In the genomic region with DNA sequence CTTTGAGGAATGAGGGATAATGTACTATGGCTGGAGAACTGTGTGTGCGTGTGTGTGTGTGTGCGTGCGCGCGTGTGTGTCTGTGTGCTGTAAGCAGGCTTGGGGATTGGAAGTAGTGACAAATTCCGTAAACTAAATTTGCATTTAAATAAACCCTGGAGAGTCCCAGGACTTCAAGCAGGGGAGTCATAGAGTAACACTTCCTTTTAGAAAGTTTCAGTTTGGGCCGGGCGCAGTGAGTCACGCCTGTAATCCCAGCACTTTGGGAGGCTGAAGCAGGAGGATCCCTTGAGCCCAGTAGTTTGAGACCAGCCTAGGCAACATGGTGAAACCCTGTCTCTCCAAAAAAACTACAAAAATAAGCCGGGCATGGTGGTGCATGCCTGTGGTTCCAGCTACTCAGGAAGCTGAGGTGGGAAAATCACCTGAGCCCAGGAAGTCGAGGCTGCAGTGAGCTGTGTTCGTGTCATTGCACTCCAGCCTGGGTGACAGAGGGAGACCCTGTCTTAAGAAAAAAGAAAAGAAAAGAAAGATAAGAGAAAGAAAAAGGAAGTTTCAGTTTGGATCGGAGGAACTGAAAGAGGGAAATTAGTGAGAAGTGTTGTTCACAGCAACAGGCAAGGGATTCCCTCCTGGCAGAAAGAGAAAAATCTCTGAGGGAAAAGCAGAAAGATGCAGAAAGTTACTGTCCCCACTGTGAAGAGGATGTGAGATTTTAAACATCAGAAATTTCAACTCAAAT, we compare ENCODE assay signal across 8 cellular contexts.
A peak's percentile ranks its signal among the peaks of the same experiment; 100 is the strongest.
DNase-seq lines count a peak whose midpoint lies in the region; ATAC-seq and FAIRE-seq lines count a peak whose summit lies in the region.
"Had no signal": no experiment of that assay in that cellular context is flagged by ENCODE, and none has a peak within 500 bp of the region (broad histone marks: within the 10 kb centered on the region; RNA-seq: fewer than 3 reads in every experiment).

No MANE protein-coding gene starts in this region.

- no peak overlapping the region for H3K4me3 ChIP-seq in MG63

- H3K36me3 Mint-ChIP-seq in stimulated activated naive B cell treated with anti-CD40 and anti-IgM and Interleukin-4, amounts not matched to agents 10 μg/mL and 1 μg/mL and 100 μg/mL, for 72 hours, result no peaks in the 10 kb centered on the region
- H3K36me3 Mint-ChIP-seq in activated naive CD8-positive, alpha-beta T cell treated with anti-CD3 and anti-CD28 coated beads, Interleukin-2, amount 50 U/mL, for 24 hours (ENCODE audit: low read depth), result no peaks in the 10 kb centered on the region

- H3K9me3 Mint-ChIP-seq in stimulated activated naive B cell treated with anti-CD40 and anti-IgM and Interleukin-4, amounts not matched to agents 10 μg/mL and 1 μg/mL and 100 μg/mL, for 72 hours, result peaks cover 2 to 4% of the 10 kb centered on the region in 2 donors
- H3K9me3 Mint-ChIP-seq in activated naive CD8-positive, alpha-beta T cell treated with anti-CD3 and anti-CD28 coated beads, Interleukin-2, amount 50 U/mL, for 24 hours, result no peaks in the 10 kb centered on the region

- H3K9me3 ChIP-seq in MG63, result no peaks in the 10 kb centered on the region; the same call in 1 of the 2 replicates

- H3K4me1 Mint-ChIP-seq in stimulated activated naive B cell treated with anti-CD40 and anti-IgM and Interleukin-4, amounts not matched to agents 10 μg/mL and 1 μg/mL and 100 μg/mL, for 72 hours, result peaks cover 14 to 21% of the 10 kb centered on the region in 2 donors
- no peaks in the 10 kb centered on the region for H3K4me1 Mint-ChIP-seq in activated naive CD8-positive, alpha-beta T cell treated with anti-CD3 and anti-CD28 coated beads, Interleukin-2, amount 50 U/mL, for 24 hours

- no peak for DNase-seq in GM19239 (ENCODE audit: insufficient read length, low spot score)
- peak; percentile 5 for DNase-seq in MG63
- DNase-seq in stimulated activated naive B cell treated with anti-CD40 and anti-IgM and Interleukin-4, amounts not matched to agents 10 μg/mL and 1 μg/mL and 100 μg/mL, for 72 hours, result peak; percentile 27
- no peak for DNase-seq in effector CD8-positive, alpha-beta T cell (lab: John Stamatoyannopoulos, UW)
- DNase-seq in epidermal melanocyte (ENCODE audit: insufficient read length, low spot score), result no peak
- DNase-seq in activated naive CD8-positive, alpha-beta T cell treated with anti-CD3 and anti-CD28 coated beads, Interleukin-2, amount 50 U/mL, for 24 hours, result no peak
- DNase-seq: activated CD8-positive, alpha-beta memory T cell treated with anti-CD3 and anti-CD28 coated beads, Interleukin-2, amount 50 U/mL, for 4 hours had no signal

- peaks cover 0 to 6% of the 10 kb centered on the region in 2 donors for H3K27me3 Mint-ChIP-seq in stimulated activated naive B cell treated with anti-CD40 and anti-IgM and Interleukin-4, amounts not matched to agents 10 μg/mL and 1 μg/mL and 100 μg/mL, for 72 hours
- H3K27me3 Mint-ChIP-seq in activated naive CD8-positive, alpha-beta T cell treated with anti-CD3 and anti-CD28 coated beads, Interleukin-2, amount 50 U/mL, for 24 hours, result no peaks in the 10 kb centered on the region

- peak overlapping the region; percentile 41 to 52 for H3K4me3 Mint-ChIP-seq in stimulated activated naive B cell treated with anti-CD40 and anti-IgM and Interleukin-4, amounts not matched to agents 10 μg/mL and 1 μg/mL and 100 μg/mL, for 72 hours
- no peak overlapping the region for H3K4me3 Mint-ChIP-seq in activated naive CD8-positive, alpha-beta T cell treated with anti-CD3 and anti-CD28 coated beads, Interleukin-2, amount 50 U/mL, for 24 hours

- no peaks in the 10 kb centered on the region for H3K27me3 ChIP-seq in MG63

- no peaks in the 10 kb centered on the region for H3K36me3 ChIP-seq in MG63

- FAIRE-seq in GM19239 (lab: Jason Lieb, UNC), result peak; percentile 71

- H3K27ac Mint-ChIP-seq in stimulated activated naive B cell treated with anti-CD40 and anti-IgM and Interleukin-4, amounts not matched to agents 10 μg/mL and 1 μg/mL and 100 μg/mL, for 72 hours, result peak overlapping the region; percentile 83
- no peak overlapping the region for H3K27ac Mint-ChIP-seq in activated naive CD8-positive, alpha-beta T cell treated with anti-CD3 and anti-CD28 coated beads, Interleukin-2, amount 50 U/mL, for 24 hours

- peak; percentile 77 for ATAC-seq in HG02798 (IDR thresholded peaks at IDR 0.05; ENCODE audit: poor library complexity, unreplicated experiment)
- ATAC-seq in stimulated activated naive B cell treated with anti-CD40 and anti-IgM and Interleukin-4, amounts not matched to agents 10 μg/mL and 1 μg/mL and 100 μg/mL, for 72 hours (replicated peaks), result peak; percentile 85 to 92
- ATAC-seq in activated naive CD8-positive, alpha-beta T cell treated with anti-CD3 and anti-CD28 coated beads, Interleukin-2, amount 50 U/mL, for 24 hours, result no peak

Comparison
In these comparisons a context has a peak if more than half of its experiments do, and no peak if none do; other contexts are left out.
1. DNase-seq: peak in MG63 (single experiment) and stimulated activated naive B cell treated with anti-CD40 and anti-IgM and Interleukin-4, amounts not matched to agents 10 μg/mL and 1 μg/mL and 100 μg/mL, for 72 hours (single experiment); none in GM19239 (single experiment), effector CD8-positive, alpha-beta T cell (single experiment), epidermal melanocyte (single experiment) and activated naive CD8-positive, alpha-beta T cell treated with anti-CD3 and anti-CD28 coated beads, Interleukin-2, amount 50 U/mL, for 24 hours (single experiment).